In the genomic region with DNA sequence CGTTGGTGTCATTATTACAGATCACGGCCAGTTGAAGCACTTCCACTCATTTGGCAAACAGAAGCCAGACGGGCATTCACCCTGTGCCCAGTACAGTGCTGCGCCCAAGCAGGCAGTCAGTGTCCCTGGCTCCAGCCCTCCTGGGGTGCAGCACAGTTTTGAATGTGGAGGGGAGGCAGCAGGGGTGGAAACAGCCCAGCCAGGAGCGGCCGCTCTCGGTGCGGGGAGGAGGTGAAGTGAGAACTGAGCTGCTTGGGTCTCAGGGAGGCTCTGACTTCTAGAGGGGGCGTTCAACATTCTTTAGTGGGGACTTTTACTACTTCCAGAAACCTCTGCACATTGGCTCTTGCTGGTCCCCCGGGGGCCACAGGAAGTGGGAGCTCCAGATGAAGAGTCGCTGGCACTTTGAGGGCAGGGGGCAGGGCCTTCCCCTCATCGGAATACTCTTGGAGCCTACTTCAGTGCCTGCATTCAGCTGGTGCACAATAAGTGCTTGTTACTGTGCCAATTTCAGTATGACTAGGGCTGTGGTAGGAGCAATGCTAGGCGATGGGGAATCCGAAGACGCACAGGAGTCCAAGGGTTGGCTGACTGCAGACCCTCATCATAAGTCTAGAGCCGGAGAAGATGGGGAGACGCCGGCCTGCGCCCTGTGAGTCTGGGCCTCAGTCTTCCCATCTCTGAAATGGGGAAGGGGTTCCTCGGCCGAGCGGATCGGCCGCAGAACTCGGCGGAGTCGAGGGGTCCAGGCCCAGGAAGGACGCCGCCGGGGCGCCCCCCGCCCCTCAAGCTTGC, we compare ENCODE assay signal across 1 cellular context.
TF ChIP-seq lines count a peak whose summit lies in the region.

No MANE protein-coding gene starts in this region.

TF ChIP-seq in GM23338, 12 proteins besides CTCF, POLR2A, EP300 and RAD21 (continued from another document):
- TF ChIP-seq, protein P1, sequence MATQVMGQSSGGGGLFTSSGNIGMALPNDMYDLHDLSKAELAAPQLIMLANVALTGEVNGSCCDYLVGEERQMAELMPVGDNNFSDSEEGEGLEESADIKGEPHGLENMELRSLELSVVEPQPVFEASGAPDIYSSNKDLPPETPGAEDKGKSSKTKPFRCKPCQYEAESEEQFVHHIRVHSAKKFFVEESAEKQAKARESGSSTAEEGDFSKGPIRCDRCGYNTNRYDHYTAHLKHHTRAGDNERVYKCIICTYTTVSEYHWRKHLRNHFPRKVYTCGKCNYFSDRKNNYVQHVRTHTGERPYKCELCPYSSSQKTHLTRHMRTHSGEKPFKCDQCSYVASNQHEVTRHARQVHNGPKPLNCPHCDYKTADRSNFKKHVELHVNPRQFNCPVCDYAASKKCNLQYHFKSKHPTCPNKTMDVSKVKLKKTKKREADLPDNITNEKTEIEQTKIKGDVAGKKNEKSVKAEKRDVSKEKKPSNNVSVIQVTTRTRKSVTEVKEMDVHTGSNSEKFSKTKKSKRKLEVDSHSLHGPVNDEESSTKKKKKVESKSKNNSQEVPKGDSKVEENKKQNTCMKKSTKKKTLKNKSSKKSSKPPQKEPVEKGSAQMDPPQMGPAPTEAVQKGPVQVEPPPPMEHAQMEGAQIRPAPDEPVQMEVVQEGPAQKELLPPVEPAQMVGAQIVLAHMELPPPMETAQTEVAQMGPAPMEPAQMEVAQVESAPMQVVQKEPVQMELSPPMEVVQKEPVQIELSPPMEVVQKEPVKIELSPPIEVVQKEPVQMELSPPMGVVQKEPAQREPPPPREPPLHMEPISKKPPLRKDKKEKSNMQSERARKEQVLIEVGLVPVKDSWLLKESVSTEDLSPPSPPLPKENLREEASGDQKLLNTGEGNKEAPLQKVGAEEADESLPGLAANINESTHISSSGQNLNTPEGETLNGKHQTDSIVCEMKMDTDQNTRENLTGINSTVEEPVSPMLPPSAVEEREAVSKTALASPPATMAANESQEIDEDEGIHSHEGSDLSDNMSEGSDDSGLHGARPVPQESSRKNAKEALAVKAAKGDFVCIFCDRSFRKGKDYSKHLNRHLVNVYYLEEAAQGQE (IDR thresholded peaks at IDR 0.05; ENCODE audit: unreplicated experiment), result no peak
TF ChIP-seq in GM23338: peak in this region for 0.
